In genomic region chr16:25872369-25873070, GRCh38 we compare ENCODE assay signal across 23 cellular contexts.
A peak's percentile ranks its signal among the peaks of the same experiment; 100 is the strongest.
DNase-seq lines count a peak whose midpoint lies in the region; FAIRE-seq and TF ChIP-seq lines count a peak whose summit lies in the region.
"Had no signal": no experiment of that assay in that cellular context is flagged by ENCODE, and none has a peak within 500 bp of the region (broad histone marks: within the 10 kb centered on the region; RNA-seq: fewer than 3 reads in every experiment).

No MANE protein-coding gene starts in this region.

- no peak overlapping the region for H4K5ac ChIP-seq in H1 (ENCODE audit: insufficient read length, low read depth, low read length)
- no peak overlapping the region for H4K5ac ChIP-seq in H9 (ENCODE audit: insufficient read length, low read depth, low read length)

- H2BK12ac ChIP-seq in H1 (ENCODE audit: low read depth, low read length) (no peak overlapping the region), H9 (ENCODE audit: insufficient read length, low read depth, low read length) (no peak overlapping the region)

- CTCF ChIA-PET in H1 (lab: Charles Lee; ENCODE audit: partially characterized antibody) = no interaction called here

- peaks cover 0 to 2% (median 0%) of the 10 kb centered on the region in 3 experiments; a peak in 2 of 7 replicates for H3K36me3 Mint-ChIP-seq in H9 (ENCODE audit: insufficient read depth in 1 of 3, low read depth in 3 of 3)
- H3K36me3 Mint-ChIP-seq: CD8-positive, alpha-beta T cell had no signal

- H4K20me1 ChIP-seq in MM.1S (ENCODE audit: insufficient read depth, low read length) (no peaks in the 10 kb centered on the region), OCI-LY3 (ENCODE audit: insufficient read depth, low read length) (no peaks in the 10 kb centered on the region), H1 (replicated peaks in 1 of 2; ENCODE audit: control insufficient read depth in 1 of 2, insufficient read depth in 2 of 2, low read length in 2 of 2) (peaks cover 0 to 4% of the 10 kb centered on the region in 2 experiments), H9 (ENCODE audit: control insufficient read depth, insufficient read depth, insufficient read length) (no peaks in the 10 kb centered on the region)
- H4K20me1 ChIP-seq: BLaER1 treated with 17β-estradiol and CSF1 and Interleukin-3, amounts not matched to agents 10 nM and 100 nM had no signal

- no peak for FAIRE-seq in H1 (lab: Jason Lieb, UNC)
- FAIRE-seq: A204.1, D721Med, G401.6, GM12891, GM19239 had no signal

- H3K9me3 ChIP-seq in MM.1S (replicated peaks; ENCODE audit: insufficient read depth, low read length) (no peaks in the 10 kb centered on the region), OCI-LY3 (ENCODE audit: insufficient read depth, low read length) (no peaks in the 10 kb centered on the region), H1 (ENCODE audit: insufficient read depth in 2 of 2, low read depth in 1 of 2, low read length in 1 of 2) (no peaks in the 10 kb centered on the region), H9 (ENCODE audit: control insufficient read depth, low read depth, low read length) (no peaks in the 10 kb centered on the region)
- H3K9me3 ChIP-seq: BE2C; BLaER1 treated with 17β-estradiol and CSF1 and Interleukin-3, amounts not matched to agents 10 nM and 100 nM; Caco-2 had no signal

- no peaks in the 10 kb centered on the region; the same call in none of the 2 replicates for H3K27me3 Mint-ChIP-seq in H9 (ENCODE audit: low read depth)

- H2AFZ ChIP-seq in MM.1S (ENCODE audit: low read length) = peak overlapping the region; percentile 52
- no peak overlapping the region for H2AFZ ChIP-seq in OCI-LY3 (ENCODE audit: low read depth, low read length)
- H2AFZ ChIP-seq in H1 (ENCODE audit: low read length) = no peak overlapping the region
- H2AFZ ChIP-seq in H9 (ENCODE audit: low read length) = no peak overlapping the region

- peak overlapping the region; percentile 89 for H3K4me2 ChIP-seq in MM.1S (ENCODE audit: low read depth, low read length)
- H3K4me2 ChIP-seq in OCI-LY3 (ENCODE audit: low read length) = 0 out of 2 replicates have a peak overlapping the region, but pooled peaks have one; percentile 10
- no peak overlapping the region for H3K4me2 ChIP-seq in H1 (ENCODE audit: insufficient read depth in 1 of 2, low read depth in 2 of 2, low read length in 2 of 2)
- H3K4me2 ChIP-seq in H9 (ENCODE audit: insufficient read depth, insufficient read length, low read length) = no peak overlapping the region
- H3K4me2 ChIP-seq: BLaER1 treated with 17β-estradiol and CSF1 and Interleukin-3, amounts not matched to agents 10 nM and 100 nM had no signal

- H2AK5ac ChIP-seq in H1 (ENCODE audit: low read depth, low read length) (no peak overlapping the region), H9 (ENCODE audit: insufficient read length, low read length) (no peak overlapping the region)

- H2BK20ac ChIP-seq in H1 (ENCODE audit: low read length) (no peak overlapping the region), H9 (ENCODE audit: low read depth, low read length, poor library complexity, severe bottlenecking) (no peak overlapping the region)

- no peak overlapping the region for H3K27ac Mint-ChIP-seq in H9
- H3K27ac Mint-ChIP-seq: CD4-positive, alpha-beta T cell; CD8-positive, alpha-beta T cell had no signal

- POLR2A ChIA-PET in H1 (lab: Charles Lee; ENCODE audit: partially characterized antibody) = interaction anchor here (0.6 to 0.9 kb wide), 3 partner anchors 8 to 129 kb away, joined by 3 read pairs; no protein-coding TSS in a partner anchor

- H2BK5ac ChIP-seq in H1 (ENCODE audit: low read depth, low read length) = no peak overlapping the region
- no peak overlapping the region for H2BK5ac ChIP-seq in H9 (ENCODE audit: insufficient read length, low read length)

- peak overlapping the region; percentile 78 for H3K56ac ChIP-seq in H1 (replicated peaks; ENCODE audit: insufficient read length, low read depth, low read length)
- no peak overlapping the region for H3K56ac ChIP-seq in H9 (ENCODE audit: insufficient read length, low read depth, low read length)

- peak overlapping the region; percentile 46 for H3K4me3 ChIP-seq in MM.1S (ENCODE audit: low read length)
- H3K4me3 ChIP-seq in OCI-LY3 (ENCODE audit: low read length) = no peak overlapping the region
- no peak overlapping the region for H3K4me3 ChIP-seq in H1 (ENCODE audit: extremely low read depth in 1 of 4, insufficient read depth in 2 of 4, low read depth in 3 of 4, low read length in 4 of 4)
- H3K4me3 ChIP-seq in dorsolateral prefrontal cortex = no peak overlapping the region
- H3K4me3 ChIP-seq: BLaER1 treated with 17β-estradiol and CSF1 and Interleukin-3, amounts not matched to agents 10 nM and 100 nM had no signal

- H3K4me1 ChIP-seq in MM.1S (ENCODE audit: low read length) = peaks cover 32% of the 10 kb centered on the region
- peaks cover 10% of the 10 kb centered on the region for H3K4me1 ChIP-seq in OCI-LY3 (ENCODE audit: low read length)
- H3K4me1 ChIP-seq in H1 (replicated peaks in 1 of 4; ENCODE audit: control insufficient read depth in 3 of 4, insufficient read depth in 4 of 4, low read length in 3 of 4) = peaks cover 0 to 3% (median 0%) of the 10 kb centered on the region in 4 experiments; a peak in 1 of 7 replicates
- peaks cover 9% of the 10 kb centered on the region; the same call in 1 of the 2 replicates for H3K4me1 ChIP-seq in H9 (ENCODE audit: insufficient read depth, low read length)
- H3K4me1 ChIP-seq: BE2C; BLaER1 treated with 17β-estradiol and CSF1 and Interleukin-3, amounts not matched to agents 10 nM and 100 nM; Caco-2 had no signal

- intact Hi-C loops in dorsolateral prefrontal cortex (cut with DNase I) = no loop called here

- no peaks in the 10 kb centered on the region for H3K9me3 Mint-ChIP-seq in H9
- H3K9me3 Mint-ChIP-seq: CD4-positive, alpha-beta T cell; CD8-positive, alpha-beta T cell had no signal

- no peak for TF ChIP-seq RAD21 in H1 (IDR thresholded peaks at IDR 0.05 in 1 of 2, conservative IDR thresholded peaks at IDR 0.05 in 1 of 2; ENCODE audit: low read depth in 2 of 2, low read length in 2 of 2)

- H4K8ac ChIP-seq in H1 (ENCODE audit: extremely low read depth, insufficient read depth, low read length) (no peak overlapping the region), H9 (replicated peaks; ENCODE audit: insufficient read length, low read depth, low read length) (no peak overlapping the region)

- H3F3A ChIP-seq in MM.1S (ENCODE audit: insufficient read depth, low read length) = peaks cover 19% of the 10 kb centered on the region

- H3K18ac ChIP-seq in H1 (ENCODE audit: extremely low read depth, low read length) (no peak overlapping the region), H9 (ENCODE audit: insufficient read length, low read depth, low read length) (no peak overlapping the region)

- peaks cover 12% of the 10 kb centered on the region; the same call in 1 of the 2 replicates for H3K23me2 ChIP-seq in H1 (ENCODE audit: low read depth, low read length)
- no peaks in the 10 kb centered on the region for H3K23me2 ChIP-seq in H9 (ENCODE audit: insufficient read length, low read depth, low read length, poor library complexity, severe bottlenecking)

- H3K9ac ChIP-seq in MM.1S (ENCODE audit: low read length) (peak overlapping the region; percentile 36; the same call in 1 of the 2 replicates), OCI-LY3 (ENCODE audit: low read length) (no peak overlapping the region), H1 (replicated peaks in 1 of 4; ENCODE audit: extremely low read depth in 1 of 4, low read depth in 3 of 4, low read length in 3 of 4) (no peak overlapping the region), H9 (ENCODE audit: extremely low read depth, insufficient read length, low read length) (no peak overlapping the region)
- H3K9ac ChIP-seq: BLaER1 treated with 17β-estradiol and CSF1 and Interleukin-3, amounts not matched to agents 10 nM and 100 nM had no signal

- TF ChIP-seq CTCF in MM.1S (IDR thresholded peaks at IDR 0.05; ENCODE audit: low read length) (no peak), OCI-LY3 (IDR thresholded peaks at IDR 0.05; ENCODE audit: low read depth, low read length) (no peak), H1 (IDR thresholded peaks at IDR 0.05; ENCODE audit: control extremely low read depth in 1 of 3, insufficient read depth in 1 of 3, low read depth in 1 of 3, low read length in 3 of 3) (no peak), H9 (conservative IDR thresholded peaks at IDR 0.05) (no peak), dorsolateral prefrontal cortex (IDR thresholded peaks at IDR 0.05 in 54 of 56, conservative IDR thresholded peaks at IDR 0.05 in 2 of 56; ENCODE audit: low read depth in 1 of 56, partially characterized antibody in 56 of 56) (no peak)

- H2BK120ac ChIP-seq in H1 (replicated peaks; ENCODE audit: low read depth, low read length) (no peak overlapping the region), H9 (ENCODE audit: low read depth, low read length, poor library complexity, severe bottlenecking) (no peak overlapping the region)

- DNase-seq in MM.1S (peak; percentile 54), H1 (ENCODE audit: low read depth in 1 of 2, low spot score in 2 of 2) (no peak), H9 (no peak), NCI-H82 treated with DMSO at 0.1 percent for 48 hours (lab: John Stamatoyannopoulos, UW; ENCODE audit: unreplicated experiment) (no peak), dorsolateral prefrontal cortex (no peak)
- no peak for DNase-seq in stimulated activated CD4-positive, alpha-beta T cell treated with anti-CD3 and anti-CD28 coated beads, Interleukin-2, amount 100 ng/mL, for 48 hours
- DNase-seq: 8988T; ACHN; BE2C; Caco-2; Calu3; CD4-positive, alpha-beta T cell; CD8-positive, alpha-beta T cell; DMS79 treated with DMSO at 0.1 percent for 48 hours; GF-D8 had no signal

- H3K27ac ChIP-seq in MM.1S (ENCODE audit: low read length) (peak overlapping the region; percentile 86), OCI-LY3 (ENCODE audit: low read length) (no peak overlapping the region), H1 (ENCODE audit: low read depth, low read length) (no peak overlapping the region), H9 (ENCODE audit: insufficient read length, low read depth, low read length) (no peak overlapping the region), dorsolateral prefrontal cortex (no peak overlapping the region)
- H3K27ac ChIP-seq: BLaER1 treated with 17β-estradiol and CSF1 and Interleukin-3, amounts not matched to agents 10 nM and 100 nM; C4-2B had no signal

- H3K14ac ChIP-seq in H1 (ENCODE audit: insufficient read length) = no peak overlapping the region
- H3K14ac ChIP-seq in H9 (ENCODE audit: insufficient read depth, low read length) = no peak overlapping the region

- H3K4ac ChIP-seq in H1 (replicated peaks; ENCODE audit: insufficient read length, low read depth, low read length) = no peak overlapping the region
- H3K4ac ChIP-seq in H9 (ENCODE audit: low read depth, low read length) = no peak overlapping the region

- H3K4me3 Mint-ChIP-seq in H9 = no peak overlapping the region
- H3K4me3 Mint-ChIP-seq: CD4-positive, alpha-beta T cell; CD8-positive, alpha-beta T cell had no signal

- H3K79me2 ChIP-seq in MM.1S (ENCODE audit: low read length) = no peaks in the 10 kb centered on the region
- no peaks in the 10 kb centered on the region for H3K79me2 ChIP-seq in OCI-LY3 (ENCODE audit: low read length)
- H3K79me2 ChIP-seq in H1 (ENCODE audit: control insufficient read depth in 1 of 2, insufficient read depth in 2 of 2, low read length in 2 of 2) = no peaks in the 10 kb centered on the region
- H3K79me2 ChIP-seq in H9 (ENCODE audit: insufficient read depth, low read length) = no peaks in the 10 kb centered on the region

- H3K9me2 ChIP-seq in MM.1S (replicated peaks; ENCODE audit: insufficient read depth, low read length) = no peaks in the 10 kb centered on the region

- 92% methylated on average over 3 of the region's 3 CpGs; no CpG with 5 or more reads in 1 of the 2 experiments for WGBS in H1 (ENCODE audit: extremely low coverage in 1 of 2, insufficient coverage in 1 of 2, insufficient read length in 1 of 2, insufficient replicate concordance in 2 of 2, low coverage in 1 of 2, low lambda C conversion rate in 2 of 2, missing lambda C conversion rate in 1 of 2), 2 experiments
- WGBS in H9 (ENCODE audit: extremely low coverage, insufficient read length, low lambda C conversion rate) = no CpG with 5 or more reads among the region's 3 CpGs

- no peak overlapping the region for H3K23ac ChIP-seq in H1 (ENCODE audit: insufficient read length)
- no peak overlapping the region for H3K23ac ChIP-seq in H9 (ENCODE audit: insufficient read length, low read depth, low read length)

- H3T11ph ChIP-seq in H9 (ENCODE audit: low read length) = no peak overlapping the region

- H2BK15ac ChIP-seq in H1 (ENCODE audit: low read length) (no peak overlapping the region), H9 (ENCODE audit: low read depth, low read length) (no peak overlapping the region)

- no peak for TF ChIP-seq POLR2A in H1 (IDR thresholded peaks at IDR 0.05; ENCODE audit: control extremely low read depth in 1 of 2, low read depth in 2 of 2, low read length in 2 of 2)

- H3K79me1 ChIP-seq in H1 (ENCODE audit: low read depth, low read length) = no peaks in the 10 kb centered on the region
- H3K79me1 ChIP-seq in H9 (ENCODE audit: insufficient read depth, low read depth, low read length, poor library complexity, severe bottlenecking) = no peaks in the 10 kb centered on the region

- TF ChIP-seq EP300 in H1 (IDR thresholded peaks at IDR 0.05; ENCODE audit: borderline replicate concordance in 1 of 2, low read depth in 2 of 2, low read length in 2 of 2) = no peak

- no peaks in the 10 kb centered on the region for H3K27me3 ChIP-seq in MM.1S (replicated peaks; ENCODE audit: insufficient read depth, low read length)
- H3K27me3 ChIP-seq in OCI-LY3 (ENCODE audit: low read depth, low read length) = no peaks in the 10 kb centered on the region
- no peaks in the 10 kb centered on the region for H3K27me3 ChIP-seq in H1 (replicated peaks in 1 of 4; ENCODE audit: control insufficient read depth in 3 of 4, extremely low read depth in 1 of 4, insufficient read depth in 3 of 4, low read length in 3 of 4)
- no peaks in the 10 kb centered on the region for H3K27me3 ChIP-seq in H9 (ENCODE audit: insufficient read depth, low read length)
- H3K27me3 ChIP-seq in dorsolateral prefrontal cortex = peaks cover 0 to 5% (median 0%) of the 10 kb centered on the region in 45 donors
- H3K27me3 ChIP-seq: BE2C; BLaER1 treated with 17β-estradiol and CSF1 and Interleukin-3, amounts not matched to agents 10 nM and 100 nM had no signal

- no peaks in the 10 kb centered on the region for H3K36me3 ChIP-seq in MM.1S (replicated peaks; ENCODE audit: insufficient read depth, low read length)
- H3K36me3 ChIP-seq in OCI-LY3 (replicated peaks; ENCODE audit: low read depth, low read length) = no peaks in the 10 kb centered on the region
- H3K36me3 ChIP-seq in H1 (ENCODE audit: control insufficient read depth in 2 of 4, insufficient read depth in 4 of 4, low read length in 3 of 4) = no peaks in the 10 kb centered on the region
- H3K36me3 ChIP-seq: BE2C; BLaER1 treated with 17β-estradiol and CSF1 and Interleukin-3, amounts not matched to agents 10 nM and 100 nM had no signal

- H4K91ac ChIP-seq in H1 (replicated peaks; ENCODE audit: insufficient read length, low read length) (peak overlapping the region; percentile 9), H9 (ENCODE audit: insufficient read length, low read depth, low read length) (no peak overlapping the region)

- H3K4me1 Mint-ChIP-seq in H9 = peaks cover 17 to 18% of the 10 kb centered on the region in 2 experiments

Comparison
In these comparisons a context has a peak if more than half of its experiments do, and no peak if none do; other contexts are left out.
1. H3K4me2 ChIP-seq: peak in MM.1S (single experiment) and OCI-LY3 (single experiment); none in H1 (0 of 2) and H9 (single experiment).